Comparison of ENCODE assay signal across 8 cellular contexts in genomic region chr14:87049886-87050820, GRCh38.
A peak's percentile ranks its signal among the peaks of the same experiment; 100 is the strongest.
DNase-seq lines count a peak whose midpoint lies in the region; ATAC-seq and TF ChIP-seq lines count a peak whose summit lies in the region.

No MANE protein-coding gene starts in this region.

- DNase-seq in heart right ventricle (no peak), left ventricle myocardium superior (no peak), NCI-H2081 treated with DMSO at 0.1 percent for 48 hours (lab: John Stamatoyannopoulos, UW) (peak; percentile 17), ecto neural progenitor cell (ENCODE audit: low spot score) (peak; percentile 61), upper lobe of right lung (no peak), NCI-H2227 treated with DMSO at 0.1 percent for 48 hours (lab: John Stamatoyannopoulos, UW) (no peak)

- intact Hi-C loops in heart right ventricle (cut with DNase I) (no loop called here), left ventricle myocardium superior (cut with micrococcal nuclease) (no loop called here), upper lobe of right lung (cut with DNase I) (no loop called here)

- no peaks in the 10 kb centered on the region for H3K36me3 ChIP-seq in heart right ventricle
- H3K36me3 ChIP-seq in upper lobe of right lung = no peaks in the 10 kb centered on the region

- 30 to 38% methylated on average over 2 of the region's 2 CpGs for WGBS in heart right ventricle, 2 donors

- H3K27ac ChIP-seq in heart right ventricle (no peak overlapping the region), upper lobe of right lung (no peak overlapping the region)

- ATAC-seq in heart right ventricle (no peak), left ventricle myocardium superior (no peak), upper lobe of right lung (peak; percentile 58), HG02973 (IDR thresholded peaks at IDR 0.05; ENCODE audit: unreplicated experiment) (no peak), GM19452 (IDR thresholded peaks at IDR 0.05; ENCODE audit: unreplicated experiment) (no peak)

- H3K9me3 ChIP-seq in heart right ventricle = no peaks in the 10 kb centered on the region
- no peaks in the 10 kb centered on the region for H3K9me3 ChIP-seq in upper lobe of right lung

- H3K4me1 ChIP-seq in heart right ventricle = peaks cover 0 to 4% (median 0%) of the 10 kb centered on the region in 9 donors
- H3K4me1 ChIP-seq in upper lobe of right lung = no peaks in the 10 kb centered on the region

- H3K27me3 ChIP-seq in heart right ventricle = no peaks in the 10 kb centered on the region
- no peaks in the 10 kb centered on the region for H3K27me3 ChIP-seq in upper lobe of right lung

- peak in 6 of 9 donors; percentile 7 to 42 (median 21) for TF ChIP-seq CTCF in heart right ventricle (IDR thresholded peaks at IDR 0.05)
- peak; percentile 24 for TF ChIP-seq CTCF in upper lobe of right lung (IDR thresholded peaks at IDR 0.05)

- H3K4me3 ChIP-seq in heart right ventricle (no peak overlapping the region), upper lobe of right lung (no peak overlapping the region)

Comparison
In these comparisons a context has a peak if more than half of its experiments do, and no peak if none do; other contexts are left out.
1. DNase-seq: peak in NCI-H2081 treated with DMSO at 0.1 percent for 48 hours (single experiment) and ecto neural progenitor cell (single experiment); none in heart right ventricle (0 of 2), left ventricle myocardium superior (single experiment), upper lobe of right lung (single experiment) and NCI-H2227 treated with DMSO at 0.1 percent for 48 hours (single experiment).